ENCODE assay signal across 8 cellular contexts in the genomic region with DNA sequence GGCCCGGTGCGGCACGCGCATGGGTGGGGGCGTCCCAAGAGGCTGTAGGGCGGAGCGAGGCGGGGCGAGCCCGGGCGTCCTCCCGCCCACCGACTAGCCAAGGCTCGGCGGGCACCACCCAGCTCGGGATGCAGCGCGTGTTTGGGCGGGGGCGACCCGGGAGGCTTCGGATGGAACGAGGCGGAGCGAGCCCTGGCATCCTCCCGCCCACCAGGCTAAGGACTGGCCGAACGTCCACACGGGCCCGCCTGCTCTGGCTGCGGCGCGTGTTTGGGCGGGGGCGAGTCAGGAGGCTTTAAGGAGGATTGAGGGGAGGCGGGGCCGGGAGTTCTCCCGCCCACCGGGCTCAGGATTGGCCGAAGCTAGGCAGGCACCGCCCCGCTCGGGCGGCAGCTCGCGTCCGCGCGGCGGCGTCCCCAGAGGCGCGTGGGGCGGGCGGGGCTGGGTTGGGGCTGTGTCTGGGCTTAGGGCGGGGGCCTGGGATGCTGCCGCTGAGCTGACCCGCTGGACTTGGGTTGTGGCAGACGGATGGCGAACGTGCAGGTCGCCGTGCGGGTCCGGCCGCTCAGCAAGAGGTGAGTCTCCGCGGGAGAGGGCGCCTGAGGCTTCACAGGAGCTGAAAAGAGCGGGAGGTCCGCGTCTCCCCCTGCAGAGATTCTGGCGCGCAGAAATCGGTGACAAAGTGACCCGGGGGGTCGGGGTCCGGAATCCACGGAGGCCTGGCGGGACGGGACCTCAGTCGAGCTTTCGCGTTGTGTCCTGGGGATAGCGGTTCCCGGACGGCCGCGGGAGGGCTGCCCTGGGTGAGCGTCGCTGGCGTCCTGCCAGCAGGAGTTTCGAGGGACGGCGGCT. TPM values are rescaled to one million over a fixed set of nuclear protein-coding genes. Genes with fewer than 3 reads are reported as not detected.
DNase-seq lines count a peak whose midpoint lies in the region; ATAC-seq lines count a peak whose summit lies in the region.

A gene (plus strand): TSS at position 419 of the 852 bp plus-strand sequence. CDS start 110 bp downstream, at position 529.

- ATAC-seq in GM21360 (IDR thresholded peaks at IDR 0.05; ENCODE audit: unreplicated experiment), result peak; percentile 87

- DNase-seq in COLO829 (ENCODE audit: low spot score), result peak; percentile 93
- peak; percentile 99 for DNase-seq in HT-29 (ENCODE audit: low spot score)
- DNase-seq in NK-92 treated with Interleukin-12 subunit alpha and Interleukin-12 subunit beta, amount 100 ng/mL, for 24 hours (lab: John Stamatoyannopoulos, UW), result peak; percentile 99
- DNase-seq in activated CD8-positive, alpha-beta memory T cell treated with anti-CD3 and anti-CD28 coated beads for 1 hour (ENCODE audit: extremely low read depth in 1 of 2, low read depth in 1 of 2), result peak; percentile 76 to 87
- peak; percentile 93 for DNase-seq in effector CD8-positive, alpha-beta T cell (lab: John Stamatoyannopoulos, UW)
- peak; percentile 99 for DNase-seq in medulla oblongata (ENCODE audit: extremely low spot score)
- DNase-seq in stimulated activated CD4-positive, alpha-beta T cell treated with anti-CD3 and anti-CD28 coated beads, TNF-alpha, amount 100 ng/mL, for 48 hours (ENCODE audit: low read depth in 3 of 3), result peak; percentile 89 to 94 (median 90)

RNA-seq across cellular contexts. Expression of the gene that starts here (rescaled TPM):
- total RNA-seq in HT-29 (2014; rRNA removed; shearing (Covaris generic)), result 0.15 and 0.50 TPM in 2 replicates

Comparison
In these comparisons a context has a peak if more than half of its experiments do, and no peak if none do; other contexts are left out.
1. Peak in every context shown above with its lines: DNase-seq and ATAC-seq.
2. Peak in DNase-seq in HT-29; RNA of the gene not detected or under 1 TPM.